In genomic region chr19:54073829-54074228, GRCh38 we compare ENCODE assay signal across 9 cellular contexts. TPM values are rescaled to one million over a fixed set of nuclear protein-coding genes. Genes with fewer than 3 reads are reported as not detected.
"Had no signal": no experiment of that assay in that cellular context is flagged by ENCODE, and none has a peak within 500 bp of the region (broad histone marks: within the 10 kb centered on the region; RNA-seq: fewer than 3 reads in every experiment).

No MANE protein-coding gene starts in this region.

- H3K4me2 ChIP-seq: GM23338 had no signal

- H3K4me3 Mint-ChIP-seq: GM23338, H9, IgD-negative memory B cell had no signal

- H3K27me3 Mint-ChIP-seq: IgD-negative memory B cell had no signal

- H3K36me3 Mint-ChIP-seq: IgD-negative memory B cell had no signal

- H3K27ac Mint-ChIP-seq: GM23338, H9, IgD-negative memory B cell had no signal

- FAIRE-seq: H1, H54, HTR-8/SVneo had no signal

- H3K4me3 ChIP-seq: GM23338 had no signal

- ATAC-seq: GM23338 had no signal

- H2AFZ ChIP-seq: GM23338 had no signal

- DNase-seq: H9, HCEC 1CT, KG1 had no signal

RNA-seq across cellular contexts. Expression of gene TARM1, which starts 7.3 kb away (rescaled TPM):
- total RNA-seq: GM23338, H1, H9, HT-29 had no signal
- polyA plus RNA-seq: GM23338, H1, IgD-negative memory B cell had no signal

RNA-seq across cellular contexts. Expression of gene VSTM1, which starts 10.1 kb away (rescaled TPM):
- total RNA-seq: GM23338, H9, HT-29 had no signal
- polyA plus RNA-seq: GM23338, IgD-negative memory B cell had no signal

RNA-seq across cellular contexts. Expression of gene OSCAR, which starts 26.8 kb away (rescaled TPM):
- total RNA-seq: HT-29 had no signal
